Comparison of ENCODE assay signal across 24 cellular contexts in the genomic region with DNA sequence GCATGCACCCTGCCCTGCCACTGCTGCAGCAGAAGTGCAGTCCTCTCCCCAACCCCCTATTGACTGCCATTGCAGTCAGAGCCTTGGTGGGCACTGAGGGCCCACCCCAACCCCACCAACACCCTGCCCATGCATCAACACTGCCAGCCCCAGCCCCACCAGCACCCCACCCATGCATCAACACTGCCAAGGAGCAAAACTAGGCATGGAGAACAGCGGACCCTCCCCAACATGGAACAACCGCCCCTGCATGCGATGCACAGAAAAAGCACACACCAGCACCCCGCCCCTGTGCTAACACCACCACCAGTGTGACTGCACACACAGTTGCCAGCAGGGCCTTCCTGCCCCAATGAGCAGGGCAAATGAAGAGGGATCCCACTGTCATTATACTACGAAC.
"Had no signal": no experiment of that assay in that cellular context is flagged by ENCODE, and none has a peak within 500 bp of the region (broad histone marks: within the 10 kb centered on the region; RNA-seq: fewer than 3 reads in every experiment).

No MANE protein-coding gene starts in this region.

- H3K27ac ChIP-seq: colonic mucosa, epithelial cell of prostate, esophagus squamous epithelium, gastrocnemius medialis, heart right ventricle, left lung, lower lobe of right lung had no signal

- H3K4me3 ChIP-seq: colonic mucosa, esophagus squamous epithelium, gastrocnemius medialis, heart right ventricle, left lung, lower lobe of right lung, mucosa of descending colon had no signal

- ATAC-seq: effector memory CD8-positive, alpha-beta T cell; esophagus mucosa; gastrocnemius medialis; heart right ventricle; left cardiac atrium; left lung; left ventricle myocardium superior; mucosa of descending colon had no signal

- H3K4me1 Mint-ChIP-seq: endodermal cell, mesothelial cell of epicardium had no signal

- H3K4me1 ChIP-seq: colonic mucosa, esophagus squamous epithelium, gastrocnemius medialis, left lung, lower lobe of right lung had no signal

- H3K9me3 ChIP-seq: colonic mucosa, esophagus squamous epithelium, gastrocnemius medialis, heart right ventricle, left lung, lower lobe of right lung, mucosa of descending colon had no signal

- H3K4me3 Mint-ChIP-seq: dendritic cell treated with granulocyte-macrophage colony-stimulating factor and Interleukin-4, amounts not matched to agents 40 ng/mL and 50 ng/mL, for 4 days; effector memory CD8-positive, alpha-beta T cell; endodermal cell; mesothelial cell of epicardium had no signal

- DNase-seq: colonic mucosa; cortex of kidney; effector CD8-positive, alpha-beta T cell; effector memory CD8-positive, alpha-beta T cell; endodermal cell; erythroblast; esophagus squamous epithelium; foreskin fibroblast; foreskin melanocyte; gastrocnemius medialis; glutamatergic neuron; head of caudate nucleus; heart right ventricle; hippocampal formation; left cardiac atrium; left lung; left ventricle myocardium superior; lower lobe of right lung; mesenchymal stem cell; mucosa of descending colon had no signal

- H3K36me3 ChIP-seq: colonic mucosa, esophagus squamous epithelium, gastrocnemius medialis, heart right ventricle, left lung, lower lobe of right lung had no signal

- H3K27ac Mint-ChIP-seq: dendritic cell treated with granulocyte-macrophage colony-stimulating factor and Interleukin-4, amounts not matched to agents 40 ng/mL and 50 ng/mL, for 4 days; effector memory CD8-positive, alpha-beta T cell; endodermal cell; mesothelial cell of epicardium had no signal

- H3K36me3 Mint-ChIP-seq: mesothelial cell of epicardium had no signal

- H3K27me3 ChIP-seq: colonic mucosa, gastrocnemius medialis, heart right ventricle, left lung had no signal
